Comparison of ENCODE assay signal across 1 cellular context in genomic region chr1:36115931-36116330, GRCh38.
TF ChIP-seq lines count a peak whose summit lies in the region.

No MANE protein-coding gene starts in this region.

TF ChIP-seq in GM12878, 131 proteins besides CTCF, POLR2A, EP300 and RAD21:
- no peak for TF ChIP-seq HCFC1 (IDR thresholded peaks at IDR 0.05; ENCODE audit: low read length)
- TF ChIP-seq ATF7 (IDR thresholded peaks at IDR 0.05; ENCODE audit: low read depth), result no peak
- TF ChIP-seq HDGF (IDR thresholded peaks at IDR 0.05), result no peak
- no peak for TF ChIP-seq STAT1 (conservative IDR thresholded peaks at IDR 0.05)
- TF ChIP-seq NRF1 (conservative IDR thresholded peaks at IDR 0.05; ENCODE audit: low read depth, low read length), result no peak
- no peak for TF ChIP-seq HDAC6 (IDR thresholded peaks at IDR 0.05; ENCODE audit: unreplicated experiment)
- TF ChIP-seq MTA2 (IDR thresholded peaks at IDR 0.05; ENCODE audit: low read depth), result no peak
- TF ChIP-seq ZZZ3 (IDR thresholded peaks at IDR 0.05; ENCODE audit: control insufficient read depth, insufficient read length, low read depth), result no peak
- TF ChIP-seq, protein P1, sequence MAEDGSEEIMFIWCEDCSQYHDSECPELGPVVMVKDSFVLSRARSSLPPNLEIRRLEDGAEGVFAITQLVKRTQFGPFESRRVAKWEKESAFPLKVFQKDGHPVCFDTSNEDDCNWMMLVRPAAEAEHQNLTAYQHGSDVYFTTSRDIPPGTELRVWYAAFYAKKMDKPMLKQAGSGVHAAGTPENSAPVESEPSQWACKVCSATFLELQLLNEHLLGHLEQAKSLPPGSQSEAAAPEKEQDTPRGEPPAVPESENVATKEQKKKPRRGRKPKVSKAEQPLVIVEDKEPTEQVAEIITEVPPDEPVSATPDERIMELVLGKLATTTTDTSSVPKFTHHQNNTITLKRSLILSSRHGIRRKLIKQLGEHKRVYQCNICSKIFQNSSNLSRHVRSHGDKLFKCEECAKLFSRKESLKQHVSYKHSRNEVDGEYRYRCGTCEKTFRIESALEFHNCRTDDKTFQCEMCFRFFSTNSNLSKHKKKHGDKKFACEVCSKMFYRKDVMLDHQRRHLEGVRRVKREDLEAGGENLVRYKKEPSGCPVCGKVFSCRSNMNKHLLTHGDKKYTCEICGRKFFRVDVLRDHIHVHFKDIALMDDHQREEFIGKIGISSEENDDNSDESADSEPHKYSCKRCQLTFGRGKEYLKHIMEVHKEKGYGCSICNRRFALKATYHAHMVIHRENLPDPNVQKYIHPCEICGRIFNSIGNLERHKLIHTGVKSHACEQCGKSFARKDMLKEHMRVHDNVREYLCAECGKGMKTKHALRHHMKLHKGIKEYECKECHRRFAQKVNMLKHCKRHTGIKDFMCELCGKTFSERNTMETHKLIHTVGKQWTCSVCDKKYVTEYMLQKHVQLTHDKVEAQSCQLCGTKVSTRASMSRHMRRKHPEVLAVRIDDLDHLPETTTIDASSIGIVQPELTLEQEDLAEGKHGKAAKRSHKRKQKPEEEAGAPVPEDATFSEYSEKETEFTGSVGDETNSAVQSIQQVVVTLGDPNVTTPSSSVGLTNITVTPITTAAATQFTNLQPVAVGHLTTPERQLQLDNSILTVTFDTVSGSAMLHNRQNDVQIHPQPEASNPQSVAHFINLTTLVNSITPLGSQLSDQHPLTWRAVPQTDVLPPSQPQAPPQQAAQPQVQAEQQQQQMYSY (CRISPR knock-in tag; IDR thresholded peaks at IDR 0.05), result no peak
- TF ChIP-seq TCF3 (IDR thresholded peaks at IDR 0.05; ENCODE audit: borderline replicate concordance, insufficient read depth, low read depth, low read length), result no peak
- no peak for TF ChIP-seq JUNB (IDR thresholded peaks at IDR 0.05)
- TF ChIP-seq TARDBP (IDR thresholded peaks at IDR 0.05; ENCODE audit: borderline replicate concordance), result no peak
- TF ChIP-seq SUPT20H (IDR thresholded peaks at IDR 0.05; ENCODE audit: borderline replicate concordance, control insufficient read depth, low read depth, low read length), result no peak
- no peak for TF ChIP-seq SIX5 (IDR thresholded peaks at IDR 0.05; ENCODE audit: low read depth, low read length, severe bottlenecking)
